In the genomic region with DNA sequence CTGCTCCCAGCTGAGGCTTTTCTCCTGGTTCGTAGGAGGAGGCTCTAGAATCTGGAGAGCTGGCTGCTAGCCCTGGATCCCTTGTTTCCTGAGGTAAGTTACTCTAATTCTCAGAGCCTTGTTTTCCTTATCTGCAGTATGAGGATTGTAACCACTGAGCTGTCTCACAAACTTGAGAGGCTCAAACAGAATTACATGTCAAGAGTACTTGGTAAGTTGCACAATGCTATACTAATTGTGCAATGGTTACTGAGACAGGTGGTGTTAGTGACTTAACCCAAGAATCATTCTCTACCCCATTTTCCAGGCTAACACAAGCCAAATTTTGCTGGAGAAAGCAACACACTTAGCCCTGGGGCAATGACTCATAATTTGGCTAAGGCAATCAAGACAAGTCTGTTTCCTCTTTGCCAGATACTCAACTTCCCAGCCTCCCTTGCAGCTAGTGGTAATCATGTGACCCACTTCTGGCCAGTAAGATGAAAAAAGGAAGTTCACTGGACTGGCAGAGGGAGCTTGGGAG, we compare ENCODE assay signal across 10 cellular contexts.
A peak's percentile ranks its signal among the peaks of the same experiment; 100 is the strongest.
DNase-seq lines count a peak whose midpoint lies in the region; ATAC-seq and TF ChIP-seq lines count a peak whose summit lies in the region.
"Had no signal": no experiment of that assay in that cellular context is flagged by ENCODE, and none has a peak within 500 bp of the region (broad histone marks: within the 10 kb centered on the region; RNA-seq: fewer than 3 reads in every experiment).

No MANE protein-coding gene starts in this region.

- ATAC-seq in PC-3, result peak; percentile 53
- ATAC-seq: Panc1 had no signal

- H3K9ac ChIP-seq in PC-3 (ENCODE audit: low read length), result no peak overlapping the region

- H3K4me1 ChIP-seq in PC-3 (ENCODE audit: insufficient read depth, low read length) (peaks cover 27% of the 10 kb centered on the region), sigmoid colon (peaks cover 0 to 17% (median 13%) of the 10 kb centered on the region in 4 donors), HAP-1 (no peaks in the 10 kb centered on the region)

- TF ChIP-seq EP300 in sigmoid colon (IDR thresholded peaks at IDR 0.05), result no peak

- H2AFZ ChIP-seq in PC-3 (ENCODE audit: low read length), result no peak overlapping the region

- no peaks in the 10 kb centered on the region; the same call in 1 of the 2 replicates for H3K27me3 Mint-ChIP-seq in HFFc6 (ENCODE audit: insufficient read depth)

- no peaks in the 10 kb centered on the region for H3K36me3 ChIP-seq in PC-3 (ENCODE audit: low read depth, low read length)
- H3K36me3 ChIP-seq in sigmoid colon, result no peaks in the 10 kb centered on the region
- no peaks in the 10 kb centered on the region for H3K36me3 ChIP-seq in HAP-1 (replicated peaks)
- H3K36me3 ChIP-seq: suprapubic skin had no signal

- peak overlapping the region; percentile 6; the same call in 1 of the 2 replicates for H3K4me2 ChIP-seq in PC-3 (ENCODE audit: low read length)

- peaks cover 8% of the 10 kb centered on the region for H3K9me3 Mint-ChIP-seq in HFFc6

- peak; percentile 99 for DNase-seq in HFFc6
- DNase-seq in PC-3, result peak; percentile 98
- DNase-seq in fibroblast of gingiva (ENCODE audit: low read depth), result peak; percentile 98
- DNase-seq in sigmoid colon, result peak; percentile 75
- DNase-seq in NCI-H510A (lab: John Stamatoyannopoulos, UW), result no peak
- no peak for DNase-seq in NCI-H146 treated with DMSO at 0.1 percent for 48 hours (lab: John Stamatoyannopoulos, UW; ENCODE audit: unreplicated experiment)
- no peak for DNase-seq in HAP-1 (ENCODE audit: low spot score in 2 of 2)
- DNase-seq: activated T-cell treated with anti-CD3 and anti-CD28 coated beads, Interleukin-2, amount 50 U/mL, for 48 hours had no signal

- BruUV-seq in PC-3 (replicated peaks; lab: Mats Ljungman, UMichigan), result no TSS peak

- H3K27ac ChIP-seq in PC-3 (ENCODE audit: low read length) (peak overlapping the region; percentile 33), sigmoid colon (peak overlapping the region in 1 of 4 donors; percentile 54)
- H3K27ac ChIP-seq: suprapubic skin had no signal

- CTCF ChIA-PET in PC-3 (lab: Charles Lee), result no interaction called here

- intact Hi-C loops in PC-3 (cut with micrococcal nuclease), result no loop called here
- intact Hi-C loops in sigmoid colon (cut with DNase I), result loop anchor here (5.0 kb wide), 1 partner anchor 291 kb away; no protein-coding TSS in a partner anchor

- H3K79me2 ChIP-seq in PC-3 (ENCODE audit: low read length), result no peaks in the 10 kb centered on the region

- no peaks in the 10 kb centered on the region for H4K20me1 ChIP-seq in PC-3 (ENCODE audit: low read length)

- no peaks in the 10 kb centered on the region for H3K9me2 ChIP-seq in PC-3 (replicated peaks; ENCODE audit: low read length)

- 75 to 85% methylated on average over 1 of the region's 1 CpG for WGBS in sigmoid colon, 2 donors

- H3K27ac Mint-ChIP-seq in HFFc6, result peak overlapping the region; percentile 81

- H3K27me3 ChIP-seq in PC-3 (ENCODE audit: low read length), result no peaks in the 10 kb centered on the region
- no peaks in the 10 kb centered on the region for H3K27me3 ChIP-seq in sigmoid colon
- H3K27me3 ChIP-seq in HAP-1 (ENCODE audit: low read depth), result no peaks in the 10 kb centered on the region
- H3K27me3 ChIP-seq: suprapubic skin had no signal

- POLR2A ChIA-PET in PC-3 (lab: Charles Lee; ENCODE audit: unreplicated experiment), result no interaction called here

- TF ChIP-seq POLR2A in sigmoid colon (IDR thresholded peaks at IDR 0.05), result no peak

- H3K4me3 Mint-ChIP-seq in HFFc6, result peak overlapping the region; percentile 47; the same call in 1 of the 2 replicates

- peaks cover 44% of the 10 kb centered on the region for H3K4me1 Mint-ChIP-seq in HFFc6 (ENCODE audit: low read depth)

- no peak for TF ChIP-seq CTCF in HFFc6 (IDR thresholded peaks at IDR 0.05)
- TF ChIP-seq CTCF in PC-3 (conservative IDR thresholded peaks at IDR 0.05; ENCODE audit: low read depth, low read length), result no peak
- no peak for TF ChIP-seq CTCF in sigmoid colon (IDR thresholded peaks at IDR 0.05)

- H3K4me3 ChIP-seq in PC-3 (ENCODE audit: low read length), result no peak overlapping the region
- no peak overlapping the region for H3K4me3 ChIP-seq in sigmoid colon
- no peak overlapping the region for H3K4me3 ChIP-seq in HAP-1
- H3K4me3 ChIP-seq: suprapubic skin had no signal

- no peaks in the 10 kb centered on the region for H3F3A ChIP-seq in PC-3 (ENCODE audit: low read length, unreplicated experiment)

- in situ Hi-C loops in HAP-1 (cut with MboI; ENCODE audit: low sequenced_read_pairs), result no loop called here

- H3K36me3 Mint-ChIP-seq in HFFc6 (ENCODE audit: low read depth), result peaks cover 10% of the 10 kb centered on the region

- H3K9me3 ChIP-seq in PC-3 (ENCODE audit: low read length), result no peaks in the 10 kb centered on the region
- no peaks in the 10 kb centered on the region for H3K9me3 ChIP-seq in sigmoid colon
- no peaks in the 10 kb centered on the region for H3K9me3 ChIP-seq in HAP-1

Comparison
In these comparisons a context has a peak if more than half of its experiments do, and no peak if none do; other contexts are left out.
1. DNase-seq: peak in HFFc6 (single experiment), PC-3 (single experiment), fibroblast of gingiva (single experiment) and sigmoid colon (single experiment); none in NCI-H510A (single experiment), NCI-H146 treated with DMSO at 0.1 percent for 48 hours (single experiment) and HAP-1 (0 of 2).